ENCODE assay signal across 11 cellular contexts in genomic region chr2:74001121-74001520, GRCh38. TPM values are rescaled to one million over a fixed set of nuclear protein-coding genes. Genes with fewer than 3 reads are reported as not detected.
DNase-seq lines count a peak whose midpoint lies in the region; ATAC-seq and TF ChIP-seq lines count a peak whose summit lies in the region.
"Had no signal": no experiment of that assay in that cellular context is flagged by ENCODE, and none has a peak within 500 bp of the region (broad histone marks: within the 10 kb centered on the region; RNA-seq: fewer than 3 reads in every experiment).

No MANE protein-coding gene starts in this region.

- ATAC-seq in CD4-positive, alpha-beta T cell (ENCODE audit: poor library complexity): no peak
- ATAC-seq in HCT116: peak; percentile 12; the same call in 1 of the 2 replicates
- ATAC-seq in activated naive CD4-positive, alpha-beta T cell treated with anti-CD3 and anti-CD28 coated beads, Interleukin-2, amount 50 U/mL, for 72 hours: peak; percentile 25 to 56
- ATAC-seq in natural killer cell treated with Interleukin-12 subunit alpha and Interleukin-12 subunit beta and Interleukin-15 and Interleukin-18, amount 100 ng/mL, for 72 hours: no peak
- no peak for ATAC-seq in GM18867 (IDR thresholded peaks at IDR 0.05; ENCODE audit: unreplicated experiment)

- POLR2A ChIA-PET in CD4-positive, alpha-beta T cell (lab: Charles Lee): interaction anchor here (0.6 to 3.2 kb wide), 9 partner anchors 14 to 177 kb away, joined by 3 to 25 read pairs (median 4); partner anchors contain the start of genes BOLA3, DGUOK, MOB1A and TET3
- POLR2A ChIA-PET in HCT116 (lab: Charles Lee): no interaction called here

- H3K9ac ChIP-seq in HCT116 (ENCODE audit: low read length): no peak overlapping the region

- H3K4me3 ChIP-seq in HCT116 (replicated peaks in 1 of 2; ENCODE audit: low read depth in 1 of 2, low read length in 2 of 2): no peak overlapping the region
- no peak overlapping the region for H3K4me3 ChIP-seq in uterus
- H3K4me3 ChIP-seq in coronary artery: no peak overlapping the region
- H3K4me3 ChIP-seq: cardiac muscle cell, SK-N-MC had no signal

- H3K27me3 Mint-ChIP-seq in CD4-positive, alpha-beta T cell: no peaks in the 10 kb centered on the region
- H3K27me3 Mint-ChIP-seq in natural killer cell treated with Interleukin-12 subunit alpha and Interleukin-12 subunit beta and Interleukin-15 and Interleukin-18, amount 100 ng/mL, for 72 hours: no peaks in the 10 kb centered on the region

- TF ChIP-seq POLR2A in HCT116 (IDR thresholded peaks at IDR 0.05; ENCODE audit: borderline replicate concordance, extremely low read depth, insufficient read depth, insufficient read length) (no peak), uterus (IDR thresholded peaks at IDR 0.05) (no peak)

- peak overlapping the region; percentile 11 for H3K27ac ChIP-seq in CD4-positive, alpha-beta T cell (ENCODE audit: low read depth, low read length)
- H3K27ac ChIP-seq in HCT116 (ENCODE audit: low read depth, low read length) (no peak overlapping the region), uterus (peak overlapping the region in 1 of 2 donors; percentile 75), coronary artery (no peak overlapping the region)
- H3K27ac ChIP-seq: cardiac muscle cell, SK-N-MC had no signal

- TF ChIP-seq CTCF in CD4-positive, alpha-beta T cell (IDR thresholded peaks at IDR 0.05): no peak
- no peak for TF ChIP-seq CTCF in HCT116 (IDR thresholded peaks at IDR 0.05 in 2 of 3, conservative IDR thresholded peaks at IDR 0.05 in 1 of 3; ENCODE audit: borderline replicate concordance in 1 of 3, insufficient read depth in 1 of 3, low read depth in 2 of 3, low read length in 2 of 3)
- TF ChIP-seq CTCF in uterus (IDR thresholded peaks at IDR 0.05): no peak
- no peak for TF ChIP-seq CTCF in coronary artery (IDR thresholded peaks at IDR 0.05)

- CTCF ChIA-PET in CD4-positive, alpha-beta T cell (lab: Charles Lee): interaction anchor here (1.6 to 2.0 kb wide), 2 partner anchors 14 to 93 kb away, joined by 4 to 8 read pairs; no protein-coding TSS in a partner anchor
- CTCF ChIA-PET in HCT116 (lab: Charles Lee): no interaction called here

- H3K27ac Mint-ChIP-seq in CD4-positive, alpha-beta T cell: peak overlapping the region; percentile 81
- peak overlapping the region in 1 of 2 donors; percentile 87 for H3K27ac Mint-ChIP-seq in activated naive CD4-positive, alpha-beta T cell treated with anti-CD3 and anti-CD28 coated beads, Interleukin-2, amount 50 U/mL, for 72 hours
- peak overlapping the region in 1 of 2 donors; percentile 86 for H3K27ac Mint-ChIP-seq in natural killer cell treated with Interleukin-12 subunit alpha and Interleukin-12 subunit beta and Interleukin-15 and Interleukin-18, amount 100 ng/mL, for 72 hours

- RAD21 ChIA-PET in HCT116 (lab: Charles Lee; ENCODE audit: low non-redundant PET in 1 of 2, low total read pairs in 2 of 2, uncharacterized antibody in 2 of 2, unreplicated experiment in 2 of 2): no interaction called here

- H4K20me1 ChIP-seq in HCT116 (ENCODE audit: insufficient read depth): no peaks in the 10 kb centered on the region

- TF ChIP-seq RAD21 in HCT116 (IDR thresholded peaks at IDR 0.05; ENCODE audit: low read depth): no peak

- peak overlapping the region; percentile 33; the same call in 1 of the 2 replicates for H3K4me2 ChIP-seq in HCT116 (ENCODE audit: low read length)

- no TSS peak for BruUV-seq in HCT116 (replicated peaks; lab: Mats Ljungman, UMichigan)

- H2AFZ ChIP-seq in HCT116 (ENCODE audit: low read depth, low read length, poor library complexity, severe bottlenecking): no peak overlapping the region

- no peaks in the 10 kb centered on the region for H3K9me3 Mint-ChIP-seq in CD4-positive, alpha-beta T cell
- no peaks in the 10 kb centered on the region for H3K9me3 Mint-ChIP-seq in activated naive CD4-positive, alpha-beta T cell treated with anti-CD3 and anti-CD28 coated beads, Interleukin-2, amount 50 U/mL, for 72 hours
- no peaks in the 10 kb centered on the region for H3K9me3 Mint-ChIP-seq in natural killer cell treated with Interleukin-12 subunit alpha and Interleukin-12 subunit beta and Interleukin-15 and Interleukin-18, amount 100 ng/mL, for 72 hours

- H3K4me3 Mint-ChIP-seq in CD4-positive, alpha-beta T cell: peak overlapping the region; percentile 87
- peak overlapping the region; percentile 81 for H3K4me3 Mint-ChIP-seq in natural killer cell treated with Interleukin-12 subunit alpha and Interleukin-12 subunit beta and Interleukin-15 and Interleukin-18, amount 100 ng/mL, for 72 hours

- H3K27me3 ChIP-seq in CD4-positive, alpha-beta T cell (ENCODE audit: control insufficient read depth, insufficient read depth, low read length): no peaks in the 10 kb centered on the region
- H3K27me3 ChIP-seq in HCT116 (ENCODE audit: insufficient read depth, low read length) (no peaks in the 10 kb centered on the region), uterus (no peaks in the 10 kb centered on the region)
- H3K27me3 ChIP-seq: cardiac muscle cell had no signal

- peaks cover 7 to 24% of the 10 kb centered on the region in 2 experiments; a peak in 3 of 4 replicates for H3K4me1 ChIP-seq in HCT116 (ENCODE audit: control insufficient read depth in 1 of 2, insufficient read depth in 2 of 2, low read length in 2 of 2)
- H3K4me1 ChIP-seq in uterus: peaks cover 0 to 21% of the 10 kb centered on the region in 2 donors

- no peaks in the 10 kb centered on the region for H3K9me2 ChIP-seq in HCT116 (ENCODE audit: insufficient read depth)

- no peaks in the 10 kb centered on the region for H3K36me3 Mint-ChIP-seq in CD4-positive, alpha-beta T cell (ENCODE audit: low read depth)
- no peaks in the 10 kb centered on the region for H3K36me3 Mint-ChIP-seq in activated naive CD4-positive, alpha-beta T cell treated with anti-CD3 and anti-CD28 coated beads, Interleukin-2, amount 50 U/mL, for 72 hours
- H3K36me3 Mint-ChIP-seq in natural killer cell treated with Interleukin-12 subunit alpha and Interleukin-12 subunit beta and Interleukin-15 and Interleukin-18, amount 100 ng/mL, for 72 hours: no peaks in the 10 kb centered on the region

- H3K36me3 ChIP-seq in HCT116 (ENCODE audit: control insufficient read depth in 1 of 2, insufficient read depth in 2 of 2, low read length in 2 of 2) (peaks cover 0 to 3% of the 10 kb centered on the region in 2 experiments; a peak in 1 of 4 replicates), uterus (no peaks in the 10 kb centered on the region)
- H3K36me3 ChIP-seq: cardiac muscle cell had no signal

- no peaks in the 10 kb centered on the region for H3K9me3 ChIP-seq in CD4-positive, alpha-beta T cell (ENCODE audit: control insufficient read depth, low read length)
- no peaks in the 10 kb centered on the region for H3K9me3 ChIP-seq in HCT116 (ENCODE audit: control insufficient read depth in 1 of 2, insufficient read depth in 1 of 2, low read depth in 1 of 2, low read length in 2 of 2)
- no peaks in the 10 kb centered on the region for H3K9me3 ChIP-seq in uterus

- DNase-seq in CD4-positive, alpha-beta T cell: no peak
- DNase-seq in HCT116 (ENCODE audit: low read depth, low spot score) (no peak), uterus (no peak), coronary artery (ENCODE audit: low spot score) (no peak)
- DNase-seq in activated naive CD4-positive, alpha-beta T cell treated with anti-CD3 and anti-CD28 coated beads, Interleukin-2, amount 50 U/mL, for 72 hours (ENCODE audit: low spot score in 2 of 2): peak in 1 of 2 donors; percentile 70
- peak; percentile 44 for DNase-seq in natural killer cell treated with Interleukin-12 subunit alpha and Interleukin-12 subunit beta and Interleukin-15 and Interleukin-18, amount 100 ng/mL, for 72 hours (ENCODE audit: low spot score)
- DNase-seq: DMS153, kidney had no signal

- H3K79me2 ChIP-seq in HCT116 (ENCODE audit: insufficient read depth, low read length): peaks cover 75% of the 10 kb centered on the region

- intact Hi-C loops in CD4-positive, alpha-beta T cell (cut with DNase I, micrococcal nuclease): loop anchor here in 1 of 2 experiments (1.0 kb wide), 1 partner anchor 15 kb away; no protein-coding TSS in a partner anchor
- intact Hi-C loops in HCT116 (cut with micrococcal nuclease): no loop called here
- intact Hi-C loops in uterus (cut with DNase I; ENCODE audit: low total_unique reads): loop anchor here (10.0 kb wide), 1 partner anchor 66 kb away; no protein-coding TSS in a partner anchor

- peaks cover 79% of the 10 kb centered on the region for H3K4me1 Mint-ChIP-seq in CD4-positive, alpha-beta T cell (ENCODE audit: low read depth)
- peaks cover 55 to 78% of the 10 kb centered on the region in 2 donors for H3K4me1 Mint-ChIP-seq in natural killer cell treated with Interleukin-12 subunit alpha and Interleukin-12 subunit beta and Interleukin-15 and Interleukin-18, amount 100 ng/mL, for 72 hours (ENCODE audit: low read depth in 2 of 2)

TF ChIP-seq in HCT116, 20 proteins besides CTCF, POLR2A, EP300 and RAD21 (continues in another document):
- no peak for TF ChIP-seq SIN3A (IDR thresholded peaks at IDR 0.05; ENCODE audit: low read depth)
- no peak for TF ChIP-seq FOSL1 (IDR thresholded peaks at IDR 0.05; ENCODE audit: low read depth)
- no peak for TF ChIP-seq CEBPB (IDR thresholded peaks at IDR 0.05; ENCODE audit: low read depth)
- TF ChIP-seq ATF3 (IDR thresholded peaks at IDR 0.05): no peak
- no peak for TF ChIP-seq MAX (IDR thresholded peaks at IDR 0.05)
- TF ChIP-seq CBX3 (IDR thresholded peaks at IDR 0.05; ENCODE audit: low read depth): no peak
- TF ChIP-seq JUND (IDR thresholded peaks at IDR 0.05): no peak
- TF ChIP-seq EZH2phosphoT487 (IDR thresholded peaks at IDR 0.05; ENCODE audit: borderline replicate concordance): no peak
- no peak for TF ChIP-seq TCF7L2 (IDR thresholded peaks at IDR 0.05; ENCODE audit: borderline replicate concordance, extremely low read depth, insufficient read depth, insufficient read length)
- TF ChIP-seq YY1 (IDR thresholded peaks at IDR 0.05; ENCODE audit: extremely low read depth, insufficient replicate concordance, low read depth, low read length): no peak
- no peak for TF ChIP-seq ELF1 (IDR thresholded peaks at IDR 0.05; ENCODE audit: borderline replicate concordance, low read depth)

RNA-seq across cellular contexts. Expression of gene TET3, which starts 16.4 kb away (rescaled TPM):
- 10 to 100 TPM; 22.2 to 24.1 TPM for total RNA-seq in CD4-positive, alpha-beta T cell
- 15.4 TPM for total RNA-seq in HCT116 (2021; ENCODE audit: unreplicated experiment)
- polyA plus RNA-seq in HCT116 (2012): 4.0 and 4.1 TPM in 2 replicates
- 10 to 100 TPM; 15.9 to 24.7 TPM for total RNA-seq in activated naive CD4-positive, alpha-beta T cell treated with anti-CD3 and anti-CD28 coated beads, Interleukin-2, amount 50 U/mL, for 72 hours
- 10 to 100 TPM; 29.3 to 70.3 TPM for total RNA-seq in natural killer cell treated with Interleukin-12 subunit alpha and Interleukin-12 subunit beta and Interleukin-15 and Interleukin-18, amount 100 ng/mL, for 72 hours
- 10 to 100 TPM in 2 of 4 donors, 1 to 10 TPM in 2; 1.3 to 12.0 (median 7.8) TPM for total RNA-seq in uterus

Comparison
In these comparisons a context has a peak if more than half of its experiments do, and no peak if none do; other contexts are left out.
1. ATAC-seq: peak in HCT116 (single experiment) and activated naive CD4-positive, alpha-beta T cell treated with anti-CD3 and anti-CD28 coated beads, Interleukin-2, amount 50 U/mL, for 72 hours (2 of 2); none in CD4-positive, alpha-beta T cell (single experiment), natural killer cell treated with Interleukin-12 subunit alpha and Interleukin-12 subunit beta and Interleukin-15 and Interleukin-18, amount 100 ng/mL, for 72 hours (0 of 2) and GM18867 (single experiment).